In genomic region chr3:179907784-179908482, GRCh38 we compare ENCODE assay signal across 24 cellular contexts.
DNase-seq lines count a peak whose midpoint lies in the region; ATAC-seq and TF ChIP-seq lines count a peak whose summit lies in the region.
"Had no signal": no experiment of that assay in that cellular context is flagged by ENCODE, and none has a peak within 500 bp of the region (broad histone marks: within the 10 kb centered on the region; RNA-seq: fewer than 3 reads in every experiment).

No MANE protein-coding gene starts in this region.

- peak overlapping the region; percentile 56 for H3K9ac ChIP-seq in trophoblast cell (ENCODE audit: low read length)
- H3K9ac ChIP-seq: BLaER1 treated with 17β-estradiol and CSF1 and Interleukin-3, amounts not matched to agents 10 nM and 100 nM had no signal

- H3K14ac ChIP-seq in trophoblast cell (ENCODE audit: low read length), result no peak overlapping the region

- intact Hi-C loops in body of pancreas (cut with DNase I), result no loop called here
- intact Hi-C loops in ascending aorta (cut with DNase I), result no loop called here

- DNase-seq in LNCaP clone FGC (ENCODE audit: low read depth), result peak; percentile 96
- DNase-seq in body of pancreas, result peak; percentile 43 to 76 (median 60)
- DNase-seq in trophoblast cell, result no peak
- no peak for DNase-seq in NCI-H69 (lab: John Stamatoyannopoulos, UW)
- DNase-seq in NCI-H128 (lab: John Stamatoyannopoulos, UW; ENCODE audit: unreplicated experiment), result no peak
- no peak for DNase-seq in ascending aorta (ENCODE audit: low spot score in 2 of 2)
- DNase-seq in T-helper 2 cell, result no peak
- DNase-seq: AML-193; CD4-positive, alpha-beta memory T cell; CD4-positive, CD25-positive, alpha-beta regulatory T cell; CD8-positive, alpha-beta memory T cell; COR-L47; DMS 273 treated with DMSO at 0.1 percent for 48 hours; DMS153; DMS53; DMS79; DND-41; EL; GDM1 had no signal

- ATAC-seq in body of pancreas, result peak; percentile 91
- ATAC-seq: A549, GM12878 had no signal

- no peak overlapping the region for H2BK12ac ChIP-seq in trophoblast cell (ENCODE audit: low read length)

- H2AK5ac ChIP-seq in trophoblast cell (ENCODE audit: low read length), result no peak overlapping the region

- H2AFZ ChIP-seq in trophoblast cell (ENCODE audit: insufficient read depth, low read length, poor library complexity), result no peak overlapping the region

- H3K79me2 ChIP-seq in trophoblast cell (ENCODE audit: control insufficient read depth, insufficient read depth, low read length, poor library complexity), result no peaks in the 10 kb centered on the region

- H3K27ac ChIP-seq in C4-2B (peak overlapping the region; percentile 15; the same call in 1 of the 2 replicates), body of pancreas (peak overlapping the region in 3 of 4 donors; percentile 31 to 67 (median 55)), trophoblast cell (ENCODE audit: low read depth, low read length) (no peak overlapping the region), ascending aorta (no peak overlapping the region)
- H3K27ac ChIP-seq: 22Rv1; A549; BLaER1 treated with 17β-estradiol and CSF1 and Interleukin-3, amounts not matched to agents 10 nM and 100 nM had no signal

- no peak overlapping the region for H3K23ac ChIP-seq in trophoblast cell (ENCODE audit: low read length)

- H3K4me1 ChIP-seq in body of pancreas, result peaks cover 19% of the 10 kb centered on the region
- no peaks in the 10 kb centered on the region for H3K4me1 ChIP-seq in trophoblast cell (ENCODE audit: control insufficient read depth in 1 of 2, insufficient read depth in 2 of 2, low read length in 2 of 2)
- H3K4me1 ChIP-seq in ascending aorta, result no peaks in the 10 kb centered on the region
- H3K4me1 ChIP-seq: A549; BLaER1 treated with 17β-estradiol and CSF1 and Interleukin-3, amounts not matched to agents 10 nM and 100 nM had no signal

- H3K27me3 ChIP-seq in body of pancreas (no peaks in the 10 kb centered on the region), trophoblast cell (ENCODE audit: insufficient read depth, low read length) (no peaks in the 10 kb centered on the region), ascending aorta (no peaks in the 10 kb centered on the region)
- H3K27me3 ChIP-seq: BLaER1 treated with 17β-estradiol and CSF1 and Interleukin-3, amounts not matched to agents 10 nM and 100 nM had no signal

- H4K12ac ChIP-seq in trophoblast cell (ENCODE audit: low read depth, low read length), result no peak overlapping the region

- peak; percentile 51 for TF ChIP-seq CTCF in C4-2B (conservative IDR thresholded peaks at IDR 0.05)
- peak; percentile 60 for TF ChIP-seq CTCF in LNCaP clone FGC (IDR thresholded peaks at IDR 0.05; ENCODE audit: control insufficient read depth, extremely low read depth, insufficient read depth)
- peak in 3 of 7 experiments; percentile 12 to 31 (median 24) for TF ChIP-seq CTCF in body of pancreas (IDR thresholded peaks at IDR 0.05)
- TF ChIP-seq CTCF in ascending aorta (IDR thresholded peaks at IDR 0.05), result no peak

- no peaks in the 10 kb centered on the region for H3K79me1 ChIP-seq in trophoblast cell (ENCODE audit: low read length)

- H4K8ac ChIP-seq in trophoblast cell (ENCODE audit: low read depth, low read length), result no peak overlapping the region

- no peak overlapping the region for H3K4me2 ChIP-seq in trophoblast cell (ENCODE audit: low read length)
- H3K4me2 ChIP-seq: A549; BLaER1 treated with 17β-estradiol and CSF1 and Interleukin-3, amounts not matched to agents 10 nM and 100 nM had no signal

- H2BK120ac ChIP-seq in trophoblast cell (ENCODE audit: insufficient read depth, low read length, poor library complexity), result no peak overlapping the region

- H3K18ac ChIP-seq in trophoblast cell (ENCODE audit: low read length), result no peak overlapping the region

- TF ChIP-seq POLR2A in body of pancreas (IDR thresholded peaks at IDR 0.05), result no peak

- no peak overlapping the region for H2BK5ac ChIP-seq in trophoblast cell (ENCODE audit: low read depth, low read length, poor library complexity)

- no peak overlapping the region for H4K91ac ChIP-seq in trophoblast cell (ENCODE audit: low read depth, low read length)

- no peak overlapping the region for H3K4me3 ChIP-seq in LNCaP clone FGC (ENCODE audit: low read depth, low read length)
- no peak overlapping the region for H3K4me3 ChIP-seq in body of pancreas
- H3K4me3 ChIP-seq in trophoblast cell (ENCODE audit: low read depth, low read length), result no peak overlapping the region
- H3K4me3 ChIP-seq in ascending aorta, result no peak overlapping the region
- H3K4me3 ChIP-seq: A549; BLaER1 treated with 17β-estradiol and CSF1 and Interleukin-3, amounts not matched to agents 10 nM and 100 nM; GM12878 had no signal

- no peak overlapping the region for H3K4ac ChIP-seq in trophoblast cell (ENCODE audit: low read depth, low read length)

- H3K9me3 ChIP-seq in body of pancreas, result no peaks in the 10 kb centered on the region
- H3K9me3 ChIP-seq in trophoblast cell (ENCODE audit: insufficient read depth, low read depth, low read length), result no peaks in the 10 kb centered on the region
- H3K9me3 ChIP-seq in ascending aorta, result no peaks in the 10 kb centered on the region
- H3K9me3 ChIP-seq: A549; BLaER1 treated with 17β-estradiol and CSF1 and Interleukin-3, amounts not matched to agents 10 nM and 100 nM had no signal

- no peaks in the 10 kb centered on the region for H3K36me3 ChIP-seq in body of pancreas (replicated peaks in 1 of 2; ENCODE audit: insufficient read depth in 1 of 2, low read depth in 2 of 2)
- H3K36me3 ChIP-seq in trophoblast cell (ENCODE audit: control insufficient read depth in 1 of 2, insufficient read depth in 2 of 2, low read length in 2 of 2), result no peaks in the 10 kb centered on the region
- H3K36me3 ChIP-seq in ascending aorta, result no peaks in the 10 kb centered on the region
- H3K36me3 ChIP-seq: BLaER1 treated with 17β-estradiol and CSF1 and Interleukin-3, amounts not matched to agents 10 nM and 100 nM had no signal

- whole genome bisulfite sequencing in body of pancreas, 2 donors, result 26 to 30% methylated on average over 4 of the region's 4 CpGs
- no CpG with 5 or more reads among the region's 4 CpGs for WGBS in trophoblast cell (ENCODE audit: extremely low coverage, insufficient coverage, insufficient read length)

Comparison
In these comparisons a context has a peak if more than half of its experiments do, and no peak if none do; other contexts are left out.
1. H3K27ac ChIP-seq: peak in C4-2B (single experiment) and body of pancreas (3 of 4); none in trophoblast cell (single experiment) and ascending aorta (0 of 2).
2. CTCF ChIP-seq: peak in C4-2B (single experiment) and LNCaP clone FGC (single experiment); none in ascending aorta (0 of 3).
3. DNase-seq: peak in LNCaP clone FGC (single experiment) and body of pancreas (4 of 4); none in trophoblast cell (0 of 2), NCI-H69 (single experiment), NCI-H128 (single experiment), ascending aorta (0 of 2) and T-helper 2 cell (0 of 5).